Comparison of ENCODE assay signal across 7 cellular contexts in genomic region chr11:124953753-124954624, GRCh38.
DNase-seq lines count a peak whose midpoint lies in the region; ATAC-seq and TF ChIP-seq lines count a peak whose summit lies in the region.

Gene CCDC15, plus strand, starts transcription at chr11:124954202. Its CDS starts 531 bp downstream, at chr11:124954733.

- peak within 1 kb of the TSS; percentile 71 for H3K4me3 ChIP-seq in astrocyte of the spinal cord (ENCODE audit: low read depth, low read length)
- H3K4me3 ChIP-seq in retinal pigment epithelial cell (ENCODE audit: low read length), result peak within 1 kb of the TSS; percentile 76

- peak; percentile 99 for ATAC-seq in GM18505 (IDR thresholded peaks at IDR 0.05; ENCODE audit: unreplicated experiment)
- peak; percentile 99 for ATAC-seq in HG02970 (IDR thresholded peaks at IDR 0.05; ENCODE audit: low FRiP score, unreplicated experiment)

- TF ChIP-seq POLR2A in GM18505 (IDR thresholded peaks at IDR 0.05; ENCODE audit: borderline replicate concordance, extremely low read depth, insufficient read depth, insufficient read length), result peak; percentile 98

- peak; percentile 94 to 95 for DNase-seq in NCI-H1930 (lab: John Stamatoyannopoulos, UW)
- peak; percentile 92 for DNase-seq in T-helper 9 cell
- DNase-seq in astrocyte of the spinal cord (ENCODE audit: low read depth, low spot score), result peak; percentile 98
- peak; percentile 51 to 99 (median 95) for DNase-seq in hypothalamus (lab: John Stamatoyannopoulos, UW)
- peak; percentile 93 for DNase-seq in retinal pigment epithelial cell (ENCODE audit: low read depth)

- in situ Hi-C loops in astrocyte of the spinal cord (cut with HindIII; ENCODE audit: low sequenced_read_pairs), result no loop called here

- TF ChIP-seq CTCF in astrocyte of the spinal cord (IDR thresholded peaks at IDR 0.05; ENCODE audit: low read depth, low read length) (no peak), retinal pigment epithelial cell (conservative IDR thresholded peaks at IDR 0.05; ENCODE audit: low read depth, low read length) (no peak)

Comparison
In these comparisons a context has a peak if more than half of its experiments do, and no peak if none do; other contexts are left out.
1. Peak in every context shown above with its lines: DNase-seq, ATAC-seq and H3K4me3 ChIP-seq.